ENCODE assay signal across 25 cellular contexts in genomic region chr4:188728359-188728758, GRCh38.
DNase-seq lines count a peak whose midpoint lies in the region; ATAC-seq, FAIRE-seq and TF ChIP-seq lines count a peak whose summit lies in the region.
"Had no signal": no experiment of that assay in that cellular context is flagged by ENCODE, and none has a peak within 500 bp of the region (broad histone marks: within the 10 kb centered on the region; RNA-seq: fewer than 3 reads in every experiment).

No MANE protein-coding gene starts in this region.

- no peaks in the 10 kb centered on the region for H3K9me3 Mint-ChIP-seq in endothelial cell (ENCODE audit: unreplicated experiment)
- H3K9me3 Mint-ChIP-seq in neural progenitor cell, result no peaks in the 10 kb centered on the region

- DNase-seq in A549 (ENCODE audit: low read depth in 1 of 2, low spot score in 1 of 2), result no peak
- no peak for DNase-seq in HCT116 (ENCODE audit: low read depth, low spot score)
- DNase-seq in endothelial cell (ENCODE audit: low spot score), result no peak
- no peak for DNase-seq in neural progenitor cell (ENCODE audit: low spot score)
- no peak for DNase-seq in esophagus squamous epithelium (lab: John Stamatoyannopoulos, UW)
- DNase-seq in HAP-1 (ENCODE audit: low spot score in 2 of 2), result no peak
- no peak for DNase-seq in activated CD4-positive, alpha-beta T cell treated with anti-CD3 and anti-CD28 coated beads, Interleukin-2, amount 50 U/mL, for 48 hours
- DNase-seq: 8988T; C1 segment of cervical spinal cord; CD4-positive, alpha-beta memory T cell; DMS53; GOT3; HCEC 1CT; Karpas-422; NCI-H1092 treated with DMSO at 0.1 percent for 48 hours; NCI-H1436; NCI-H187; NCI-H2081 treated with DMSO at 0.1 percent for 48 hours; NCI-H2171 treated with DMSO at 0.1 percent for 48 hours; NCI-H345; NCI-H510A treated with DMSO at 0.1 percent for 48 hours; NCI-H748 treated with DMSO at 0.1 percent for 48 hours; SK-N-SH had no signal

- peaks cover 5% of the 10 kb centered on the region; the same call in 1 of the 3 replicates for H3K9me3 ChIP-seq in A549
- H3K9me3 ChIP-seq in HCT116 (ENCODE audit: control insufficient read depth in 1 of 2, insufficient read depth in 1 of 2, low read depth in 1 of 2, low read length in 2 of 2), result no peaks in the 10 kb centered on the region
- H3K9me3 ChIP-seq in neural progenitor cell (ENCODE audit: low read depth), result no peaks in the 10 kb centered on the region
- no peaks in the 10 kb centered on the region for H3K9me3 ChIP-seq in esophagus squamous epithelium
- no peaks in the 10 kb centered on the region for H3K9me3 ChIP-seq in HAP-1
- H3K9me3 ChIP-seq: SK-N-SH had no signal

- no peaks in the 10 kb centered on the region for H3K79me2 ChIP-seq in HCT116 (ENCODE audit: insufficient read depth, low read length)
- H3K79me2 ChIP-seq in neural progenitor cell (ENCODE audit: low read depth), result no peaks in the 10 kb centered on the region

- H3K36me3 Mint-ChIP-seq in endothelial cell (ENCODE audit: low read depth, unreplicated experiment) (no peaks in the 10 kb centered on the region), neural progenitor cell (no peaks in the 10 kb centered on the region)
- H3K36me3 Mint-ChIP-seq: CD4-positive, alpha-beta memory T cell had no signal

- TF ChIP-seq POLR2A in A549 (IDR thresholded peaks at IDR 0.05; ENCODE audit: low read length) (no peak), HCT116 (IDR thresholded peaks at IDR 0.05; ENCODE audit: borderline replicate concordance, extremely low read depth, insufficient read depth, insufficient read length) (no peak), esophagus squamous epithelium (IDR thresholded peaks at IDR 0.05) (no peak)

- H3K27ac Mint-ChIP-seq in endothelial cell (ENCODE audit: unreplicated experiment) (peak overlapping the region; percentile 93), neural progenitor cell (no peak overlapping the region)
- H3K27ac Mint-ChIP-seq: CD4-positive, alpha-beta memory T cell had no signal

- H3K9ac ChIP-seq in HCT116 (ENCODE audit: low read length) (no peak overlapping the region), neural progenitor cell (no peak overlapping the region)
- H3K9ac ChIP-seq: SK-N-SH had no signal

- no TSS peak for BruUV-seq in HCT116 (replicated peaks; lab: Mats Ljungman, UMichigan)

- H3K27ac ChIP-seq in A549 (no peak overlapping the region), HCT116 (ENCODE audit: low read depth, low read length) (no peak overlapping the region), neural progenitor cell (no peak overlapping the region), esophagus squamous epithelium (no peak overlapping the region)

- TF ChIP-seq CTCF in A549 (IDR thresholded peaks at IDR 0.05), result no peak
- no peak for TF ChIP-seq CTCF in HCT116 (IDR thresholded peaks at IDR 0.05 in 2 of 3, conservative IDR thresholded peaks at IDR 0.05 in 1 of 3; ENCODE audit: borderline replicate concordance in 1 of 3, insufficient read depth in 1 of 3, low read depth in 2 of 3, low read length in 2 of 3)
- TF ChIP-seq CTCF in endothelial cell (IDR thresholded peaks at IDR 0.05; ENCODE audit: unreplicated experiment), result no peak
- TF ChIP-seq CTCF in neural progenitor cell (IDR thresholded peaks at IDR 0.05), result no peak
- TF ChIP-seq CTCF in esophagus squamous epithelium (IDR thresholded peaks at IDR 0.05), result no peak

- H3K36me3 ChIP-seq in HCT116 (ENCODE audit: control insufficient read depth in 1 of 2, insufficient read depth in 2 of 2, low read length in 2 of 2), result no peaks in the 10 kb centered on the region
- no peaks in the 10 kb centered on the region for H3K36me3 ChIP-seq in neural progenitor cell
- H3K36me3 ChIP-seq in esophagus squamous epithelium, result no peaks in the 10 kb centered on the region
- H3K36me3 ChIP-seq in HAP-1 (replicated peaks), result no peaks in the 10 kb centered on the region

- H3K4me1 Mint-ChIP-seq in endothelial cell (ENCODE audit: unreplicated experiment), result peaks cover 8% of the 10 kb centered on the region
- H3K4me1 Mint-ChIP-seq in neural progenitor cell, result peaks cover 3% of the 10 kb centered on the region
- H3K4me1 Mint-ChIP-seq: CD4-positive, alpha-beta memory T cell had no signal

- RAD21 ChIA-PET in HCT116 (lab: Charles Lee; ENCODE audit: low non-redundant PET in 1 of 2, low total read pairs in 2 of 2, uncharacterized antibody in 2 of 2, unreplicated experiment in 2 of 2), result no interaction called here

- POLR2A ChIA-PET in A549 (lab: Yijun Ruan, JAX), result no interaction called here
- POLR2A ChIA-PET in HCT116 (lab: Charles Lee), result no interaction called here

- H2AFZ ChIP-seq in HCT116 (ENCODE audit: low read depth, low read length, poor library complexity, severe bottlenecking), result peak overlapping the region; percentile 91
- peak overlapping the region; percentile 50 for H2AFZ ChIP-seq in neural progenitor cell (replicated peaks)

- intact Hi-C loops in HCT116 (cut with micrococcal nuclease) (no loop called here), esophagus squamous epithelium (cut with DNase I) (no loop called here)

- CTCF ChIA-PET in A549 (lab: Yijun Ruan, JAX) (no interaction called here), HCT116 (lab: Charles Lee) (no interaction called here)

- in situ Hi-C loops in HAP-1 (cut with MboI; ENCODE audit: low sequenced_read_pairs), result no loop called here

- H3F3A ChIP-seq in neural progenitor cell (ENCODE audit: low read depth), result no peaks in the 10 kb centered on the region

- H3K27me3 ChIP-seq in HCT116 (ENCODE audit: insufficient read depth, low read length), result no peaks in the 10 kb centered on the region
- H3K27me3 ChIP-seq in neural progenitor cell, result no peaks in the 10 kb centered on the region
- no peaks in the 10 kb centered on the region for H3K27me3 ChIP-seq in esophagus squamous epithelium
- no peaks in the 10 kb centered on the region for H3K27me3 ChIP-seq in HAP-1 (ENCODE audit: low read depth)

- H3K27me3 Mint-ChIP-seq in endothelial cell (ENCODE audit: unreplicated experiment) (peaks cover 1% of the 10 kb centered on the region), neural progenitor cell (ENCODE audit: insufficient read depth, low read depth) (peaks cover 2% of the 10 kb centered on the region)
- H3K27me3 Mint-ChIP-seq: CD4-positive, alpha-beta memory T cell had no signal

- no peak for TF ChIP-seq EP300 in A549 (IDR thresholded peaks at IDR 0.05)

- TF ChIP-seq RAD21 in A549 (conservative IDR thresholded peaks at IDR 0.05 in 1 of 2, IDR thresholded peaks at IDR 0.05 in 1 of 2) (no peak), HCT116 (IDR thresholded peaks at IDR 0.05; ENCODE audit: low read depth) (no peak)

- H3K4me3 ChIP-seq in A549 (no peak overlapping the region), HCT116 (replicated peaks in 1 of 2; ENCODE audit: low read depth in 1 of 2, low read length in 2 of 2) (no peak overlapping the region), neural progenitor cell (no peak overlapping the region), esophagus squamous epithelium (no peak overlapping the region), HAP-1 (no peak overlapping the region)

- no peak overlapping the region for H3K4me3 Mint-ChIP-seq in endothelial cell (ENCODE audit: unreplicated experiment)
- no peak overlapping the region for H3K4me3 Mint-ChIP-seq in neural progenitor cell
- H3K4me3 Mint-ChIP-seq: CD4-positive, alpha-beta memory T cell had no signal

- no peaks in the 10 kb centered on the region for H4K20me1 ChIP-seq in HCT116 (ENCODE audit: insufficient read depth)
- no peaks in the 10 kb centered on the region for H4K20me1 ChIP-seq in neural progenitor cell (ENCODE audit: low read depth)

- no peaks in the 10 kb centered on the region for H3K9me2 ChIP-seq in HCT116 (ENCODE audit: insufficient read depth)
- H3K9me2 ChIP-seq: SK-N-SH had no signal

- H3K4me1 ChIP-seq in A549 (no peaks in the 10 kb centered on the region), HCT116 (ENCODE audit: control insufficient read depth in 1 of 2, insufficient read depth in 2 of 2, low read length in 2 of 2) (no peaks in the 10 kb centered on the region), neural progenitor cell (peaks cover 14% of the 10 kb centered on the region), esophagus squamous epithelium (no peaks in the 10 kb centered on the region), HAP-1 (no peaks in the 10 kb centered on the region)

- FAIRE-seq in A549 (lab: Jason Lieb, UNC), result no peak
- FAIRE-seq: G401.6, RCC 7860 had no signal

- H3K4me2 ChIP-seq in A549 (no peak overlapping the region), HCT116 (ENCODE audit: low read length) (no peak overlapping the region), neural progenitor cell (no peak overlapping the region)
- H3K4me2 ChIP-seq: SK-N-SH had no signal

- ATAC-seq in A549, result no peak
- ATAC-seq in HCT116, result no peak

- WGBS in A549 (ENCODE audit: missing lambda C conversion rate), result 71% methylated on average over 1 of the region's 1 CpG
- WGBS in esophagus squamous epithelium, 2 donors, result 0 to 19% methylated on average over 1 of the region's 1 CpG

TF ChIP-seq in A549, 52 proteins besides CTCF, POLR2A, EP300 and RAD21:
- TF ChIP-seq FOSB (CRISPR knock-in tag; IDR thresholded peaks at IDR 0.05) (no peak), JUN (IDR thresholded peaks at IDR 0.05) (no peak), NFE2L2 (conservative IDR thresholded peaks at IDR 0.05; ENCODE audit: low read length) (peak; percentile 78; the same call in 1 of the 2 replicates), MAFK (IDR thresholded peaks at IDR 0.05; ENCODE audit: partially characterized antibody) (peak; percentile 77), NR3C1 (IDR thresholded peaks at IDR 0.05) (no peak), TP53 (CRISPR knock-in tag; IDR thresholded peaks at IDR 0.05) (no peak)

TF ChIP-seq in HCT116, 20 proteins besides CTCF, POLR2A, EP300 and RAD21 (continues in another document):
- no peak for TF ChIP-seq ZFX (IDR thresholded peaks at IDR 0.05)
